Comparison of ENCODE assay signal across 17 cellular contexts in genomic region chr6:134619077-134619476, GRCh38.
A peak's percentile ranks its signal among the peaks of the same experiment; 100 is the strongest.
DNase-seq lines count a peak whose midpoint lies in the region; ATAC-seq, FAIRE-seq and TF ChIP-seq lines count a peak whose summit lies in the region.
"Had no signal": no experiment of that assay in that cellular context is flagged by ENCODE, and none has a peak within 500 bp of the region (broad histone marks: within the 10 kb centered on the region; RNA-seq: fewer than 3 reads in every experiment).

No MANE protein-coding gene starts in this region.

- no peaks in the 10 kb centered on the region for H3K79me2 ChIP-seq in astrocyte (ENCODE audit: insufficient read depth, low read length)

- no peaks in the 10 kb centered on the region for H4K20me1 ChIP-seq in astrocyte (ENCODE audit: insufficient read depth, low read length)

- TF ChIP-seq CTCF in astrocyte (IDR thresholded peaks at IDR 0.05; ENCODE audit: insufficient read depth, low read depth, low read length) (no peak), upper lobe of left lung (IDR thresholded peaks at IDR 0.05) (no peak)

- no peak overlapping the region for H2AFZ ChIP-seq in astrocyte (ENCODE audit: low read depth, low read length)

- peaks cover 8% of the 10 kb centered on the region for H3K4me1 ChIP-seq in astrocyte (ENCODE audit: insufficient read depth, low read length)
- H3K4me1 ChIP-seq in upper lobe of left lung: peaks cover 0 to 6% (median 0%) of the 10 kb centered on the region in 4 donors
- H3K4me1 ChIP-seq: Caco-2, pancreas, transverse colon had no signal

- DNase-seq in astrocyte (ENCODE audit: low read depth): no peak
- no peak for DNase-seq in NCI-H2107 treated with DMSO at 0.1 percent for 48 hours (lab: John Stamatoyannopoulos, UW; ENCODE audit: unreplicated experiment)
- DNase-seq in upper lobe of left lung: no peak
- DNase-seq in cerebellar cortex (ENCODE audit: low spot score): no peak
- DNase-seq: activated naive CD4-positive, alpha-beta T cell treated with anti-CD3 and anti-CD28 coated beads for 36 hours; Caco-2; H9; NCI-H1694; NCI-H69; pancreas; transverse colon had no signal

- no peaks in the 10 kb centered on the region for H3K36me3 ChIP-seq in astrocyte (ENCODE audit: insufficient read depth, low read length)
- H3K36me3 ChIP-seq in upper lobe of left lung: no peaks in the 10 kb centered on the region
- H3K36me3 ChIP-seq: cardiac muscle cell, pancreas, transverse colon had no signal

- no peak overlapping the region for H3K27ac ChIP-seq in astrocyte (ENCODE audit: low read depth, low read length)
- H3K27ac ChIP-seq in upper lobe of left lung: no peak overlapping the region
- H3K27ac ChIP-seq: cardiac muscle cell, pancreas, transverse colon had no signal

- no peaks in the 10 kb centered on the region for H3K9me3 Mint-ChIP-seq in astrocyte (ENCODE audit: unreplicated experiment)
- H3K9me3 Mint-ChIP-seq: activated naive CD4-positive, alpha-beta T cell treated with anti-CD3 and anti-CD28 coated beads for 36 hours had no signal

- TF ChIP-seq EP300 in upper lobe of left lung (IDR thresholded peaks at IDR 0.05): no peak

- no peak for FAIRE-seq in astrocyte (lab: Jason Lieb, UNC)
- FAIRE-seq: endometrium, pancreas had no signal

- 94% methylated on average over 5 of the region's 5 CpGs for WGBS in upper lobe of left lung, 2 donors

- H3K4me1 Mint-ChIP-seq in astrocyte (ENCODE audit: low read depth, unreplicated experiment): peaks cover 28% of the 10 kb centered on the region

- H3K9me3 ChIP-seq in astrocyte (ENCODE audit: insufficient read depth, low read depth, low read length): no peaks in the 10 kb centered on the region
- H3K9me3 ChIP-seq in upper lobe of left lung: no peaks in the 10 kb centered on the region
- H3K9me3 ChIP-seq: Caco-2, pancreas, transverse colon had no signal

- no peaks in the 10 kb centered on the region for H3K36me3 Mint-ChIP-seq in astrocyte (ENCODE audit: low read depth, unreplicated experiment)

- ATAC-seq in GM18511 (IDR thresholded peaks at IDR 0.05; ENCODE audit: unreplicated experiment) (peak; percentile 86), GM21528 (IDR thresholded peaks at IDR 0.05; ENCODE audit: low FRiP score, unreplicated experiment) (peak; percentile 57), HG03521 (IDR thresholded peaks at IDR 0.05; ENCODE audit: unreplicated experiment) (peak; percentile 78), upper lobe of left lung (ENCODE audit: low FRiP score in 2 of 2) (no peak), GM21381 (IDR thresholded peaks at IDR 0.05; ENCODE audit: unreplicated experiment) (no peak)
- ATAC-seq: pancreas had no signal

- H3K9ac ChIP-seq in astrocyte (ENCODE audit: low read length): no peak overlapping the region

- H3K4me3 ChIP-seq in astrocyte (ENCODE audit: insufficient read depth, low read depth, low read length) (no peak overlapping the region), upper lobe of left lung (no peak overlapping the region)
- H3K4me3 ChIP-seq: cardiac muscle cell, pancreas, transverse colon had no signal

- no peak for TF ChIP-seq POLR2A in upper lobe of left lung (IDR thresholded peaks at IDR 0.05)

- no peak overlapping the region for H3K4me3 Mint-ChIP-seq in astrocyte (ENCODE audit: unreplicated experiment)
- H3K4me3 Mint-ChIP-seq: activated naive CD4-positive, alpha-beta T cell treated with anti-CD3 and anti-CD28 coated beads for 36 hours; H9 had no signal

- no peaks in the 10 kb centered on the region for H3K27me3 Mint-ChIP-seq in astrocyte (ENCODE audit: low read depth, unreplicated experiment)

- H3K27ac Mint-ChIP-seq in astrocyte (ENCODE audit: unreplicated experiment): peak overlapping the region; percentile 59
- H3K27ac Mint-ChIP-seq: activated naive CD4-positive, alpha-beta T cell treated with anti-CD3 and anti-CD28 coated beads for 36 hours had no signal

- H3K27me3 ChIP-seq in astrocyte (ENCODE audit: insufficient read depth, low read length): peaks cover 9% of the 10 kb centered on the region
- H3K27me3 ChIP-seq in upper lobe of left lung: no peaks in the 10 kb centered on the region
- H3K27me3 ChIP-seq: cardiac muscle cell, pancreas, transverse colon had no signal

- H3K4me2 ChIP-seq in astrocyte (ENCODE audit: low read length): no peak overlapping the region

Comparison
In these comparisons a context has a peak if more than half of its experiments do, and no peak if none do; other contexts are left out.
1. ATAC-seq: peak in GM18511 (single experiment), GM21528 (single experiment) and HG03521 (single experiment); none in upper lobe of left lung (0 of 2) and GM21381 (single experiment).